Comparison of ENCODE assay signal across 8 cellular contexts in the genomic region with DNA sequence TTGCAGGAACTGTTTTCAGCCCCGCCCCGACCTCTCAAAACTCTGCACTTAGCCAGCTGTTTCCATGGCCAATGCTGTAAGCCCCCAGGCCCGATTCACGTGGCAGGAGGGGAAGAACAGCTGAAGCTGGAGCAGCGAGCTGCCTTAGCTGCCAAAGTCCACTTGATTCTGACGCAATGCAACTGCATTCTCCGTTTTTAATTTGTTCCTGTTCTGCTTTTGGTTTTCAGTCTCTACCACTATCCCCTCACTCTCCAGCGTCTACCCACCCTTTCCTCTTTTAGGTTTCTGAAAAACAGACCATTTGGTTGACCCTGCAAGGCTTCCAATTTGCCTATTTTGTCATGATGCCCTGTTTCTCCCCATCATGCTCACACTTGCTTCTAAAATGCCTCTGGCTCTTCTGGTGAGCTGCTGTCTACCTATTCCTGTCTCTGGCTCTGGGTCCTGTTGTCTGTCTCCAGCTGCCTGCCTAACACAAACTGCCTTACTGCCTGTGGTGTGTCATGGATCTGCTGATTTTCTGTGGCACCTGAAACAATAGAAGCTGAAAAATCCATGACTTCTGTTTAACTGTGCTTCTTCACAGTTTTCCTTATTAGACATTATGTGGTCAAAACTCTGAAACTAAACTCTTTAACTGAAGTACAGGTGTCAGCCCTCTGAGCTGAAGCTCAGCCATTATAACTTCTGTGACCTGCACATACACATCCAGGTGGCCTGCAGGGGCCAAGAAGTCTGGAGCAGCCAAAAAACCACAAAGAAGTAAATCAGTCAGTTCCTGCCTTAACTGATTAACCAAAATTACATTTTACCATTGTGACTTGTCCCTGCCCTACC.
DNase-seq lines count a peak whose midpoint lies in the region; ATAC-seq, FAIRE-seq and TF ChIP-seq lines count a peak whose summit lies in the region.

No MANE protein-coding gene starts in this region.

- CTCF ChIA-PET in GM12878 (lab: Yijun Ruan, JAX): interaction anchor here (1.0 to 2.8 kb wide), 3 partner anchors 20 to 188 kb away, joined by 3 to 13 read pairs (median 4); no protein-coding TSS in a partner anchor
- CTCF ChIA-PET in activated CD4-positive, alpha-beta T cell treated with anti-CD3 and anti-CD28 coated beads, Interleukin-2, amount 10 ng/mL, durations not matched to agents 7 days and 5 days (lab: Charles Lee): no interaction called here

- no peak for FAIRE-seq in GM12878 (lab: Jason Lieb, UNC)

- no peaks in the 10 kb centered on the region for H3K4me1 Mint-ChIP-seq in activated CD4-positive, alpha-beta T cell treated with anti-CD3 and anti-CD28 coated beads, Interleukin-2, amount 10 ng/mL, durations not matched to agents 7 days and 5 days

- TF ChIP-seq CTCF in GM12878 (IDR thresholded peaks at IDR 0.05 in 2 of 3, conservative IDR thresholded peaks at IDR 0.05 in 1 of 3; ENCODE audit: control insufficient read depth in 2 of 3, extremely low read depth in 1 of 3, insufficient read depth in 1 of 3, low read depth in 3 of 3, low read length in 3 of 3): no peak
- no peak for TF ChIP-seq CTCF in smooth muscle cell (IDR thresholded peaks at IDR 0.05; ENCODE audit: borderline replicate concordance, insufficient read depth, poor library complexity, severe bottlenecking)

- intact Hi-C loops in GM12878 (cut with micrococcal nuclease; ENCODE audit: unreplicated experiment): no loop called here

- no peak overlapping the region for H3K4me3 ChIP-seq in GM12878
- peak overlapping the region; percentile 10 for H3K4me3 ChIP-seq in smooth muscle cell

- no peak overlapping the region for H3K4me3 Mint-ChIP-seq in activated CD4-positive, alpha-beta T cell treated with anti-CD3 and anti-CD28 coated beads, Interleukin-2, amount 10 ng/mL, durations not matched to agents 7 days and 5 days

- in situ Hi-C loops in GM12878 (cut with MboI): no loop called here

- peak; percentile 73 for ATAC-seq in HG03064 (IDR thresholded peaks at IDR 0.05; ENCODE audit: low read depth, unreplicated experiment)
- peak; percentile 89 for ATAC-seq in GM12878

- WGBS in GM12878 (ENCODE audit: insufficient coverage, insufficient replicate concordance, low lambda C conversion rate, missing lambda C conversion rate): 8% methylated on average over 8 of the region's 8 CpGs
- WGBS in smooth muscle cell (ENCODE audit: low lambda C conversion rate): 28% methylated on average over 8 of the region's 8 CpGs

- POLR2A ChIA-PET in GM12878 (lab: Charles Lee): interaction anchor here (1.0 kb wide), 1 partner anchor 42 kb away, joined by 7 read pairs; no protein-coding TSS in a partner anchor
- POLR2A ChIA-PET in activated CD4-positive, alpha-beta T cell treated with anti-CD3 and anti-CD28 coated beads, Interleukin-2, amount 10 ng/mL, durations not matched to agents 7 days and 5 days (lab: Charles Lee): no interaction called here

- SMC1A ChIA-PET in GM12878 (lab: Charles Lee; ENCODE audit: uncharacterized antibody, unreplicated experiment): interaction anchor here (0.7 to 5.0 kb wide), 6 partner anchors 19 to 337 kb away, joined by 3 to 46 read pairs (median 4); no protein-coding TSS in a partner anchor

- H3K9me3 ChIP-seq in GM12878 (replicated peaks; ENCODE audit: control insufficient read depth, insufficient read depth, low read length) (no peaks in the 10 kb centered on the region; the same call in 2 of the 3 replicates), smooth muscle cell (replicated peaks; ENCODE audit: low read depth) (no peaks in the 10 kb centered on the region)

- no peak for TF ChIP-seq POLR2A in GM12878 (IDR thresholded peaks at IDR 0.05; ENCODE audit: low read depth, low read length)

- DNase-seq in NCI-H82 (lab: John Stamatoyannopoulos, UW): peak; percentile 1
- DNase-seq in NCI-H82 treated with DMSO at 0.1 percent for 48 hours (lab: John Stamatoyannopoulos, UW; ENCODE audit: unreplicated experiment): no peak
- peak; percentile 36 for DNase-seq in GM12878 (ENCODE audit: low read depth, low spot score)
- no peak for DNase-seq in smooth muscle cell (lab: John Stamatoyannopoulos, UW; ENCODE audit: unreplicated experiment)
- DNase-seq in activated CD4-positive, alpha-beta T cell treated with anti-CD3 and anti-CD28 coated beads, Interleukin-2, amount 10 ng/mL, durations not matched to agents 7 days and 5 days: no peak
- no peak for DNase-seq in AG20443 (ENCODE audit: low spot score)
- no peak for DNase-seq in foreskin melanocyte

- H3K27me3 ChIP-seq in GM12878 (replicated peaks in 1 of 2; ENCODE audit: control insufficient read depth in 2 of 2, insufficient read depth in 2 of 2, low read length in 1 of 2) (no peaks in the 10 kb centered on the region), smooth muscle cell (ENCODE audit: low read depth) (no peaks in the 10 kb centered on the region)

- H3K4me2 ChIP-seq in GM12878 (ENCODE audit: control insufficient read depth, insufficient read depth) (no peak overlapping the region; the same call in 1 of the 2 replicates), smooth muscle cell (peak overlapping the region; percentile 40)

- no peaks in the 10 kb centered on the region for H3K27me3 Mint-ChIP-seq in activated CD4-positive, alpha-beta T cell treated with anti-CD3 and anti-CD28 coated beads, Interleukin-2, amount 10 ng/mL, durations not matched to agents 7 days and 5 days

- peaks cover 9% of the 10 kb centered on the region for H3K9me3 Mint-ChIP-seq in activated CD4-positive, alpha-beta T cell treated with anti-CD3 and anti-CD28 coated beads, Interleukin-2, amount 10 ng/mL, durations not matched to agents 7 days and 5 days

- H4K20me1 ChIP-seq in GM12878 (ENCODE audit: control insufficient read depth, insufficient read depth) (no peaks in the 10 kb centered on the region), smooth muscle cell (ENCODE audit: low read depth) (no peaks in the 10 kb centered on the region)

- BruUV-seq in GM12878 (replicated peaks; lab: Mats Ljungman, UMichigan): no TSS peak

- H2AFZ ChIP-seq in GM12878 (ENCODE audit: control insufficient read depth, low read depth, low read length) (no peak overlapping the region), smooth muscle cell (ENCODE audit: low read depth) (no peak overlapping the region)

- H3K36me3 ChIP-seq in GM12878 (ENCODE audit: control insufficient read depth in 2 of 2, insufficient read depth in 2 of 2, low read length in 1 of 2): no peaks in the 10 kb centered on the region
- no peaks in the 10 kb centered on the region for H3K36me3 ChIP-seq in smooth muscle cell (ENCODE audit: low read depth)

- RAD21 ChIA-PET in GM12878 (lab: Charles Lee; ENCODE audit: unreplicated experiment): interaction anchor here (1.0 to 4.8 kb wide), 4 partner anchors 21 to 97 kb away, joined by 3 to 27 read pairs (median 8); no protein-coding TSS in a partner anchor

- H3K36me3 Mint-ChIP-seq in activated CD4-positive, alpha-beta T cell treated with anti-CD3 and anti-CD28 coated beads, Interleukin-2, amount 10 ng/mL, durations not matched to agents 7 days and 5 days (ENCODE audit: low read depth): no peaks in the 10 kb centered on the region

- no peak overlapping the region for H3K27ac Mint-ChIP-seq in activated CD4-positive, alpha-beta T cell treated with anti-CD3 and anti-CD28 coated beads, Interleukin-2, amount 10 ng/mL, durations not matched to agents 7 days and 5 days

- no peaks in the 10 kb centered on the region for H3K79me2 ChIP-seq in GM12878 (ENCODE audit: control insufficient read depth, insufficient read depth, low read length)
- no peaks in the 10 kb centered on the region for H3K79me2 ChIP-seq in smooth muscle cell (ENCODE audit: low read depth)

- H3K4me1 ChIP-seq in GM12878 (ENCODE audit: control insufficient read depth, insufficient read depth, low read length) (no peaks in the 10 kb centered on the region), smooth muscle cell (ENCODE audit: low read depth) (no peaks in the 10 kb centered on the region)

- no peak overlapping the region for H3K9ac ChIP-seq in GM12878 (ENCODE audit: control insufficient read depth, insufficient read depth, low read length)
- no peak overlapping the region for H3K9ac ChIP-seq in smooth muscle cell (ENCODE audit: low read depth)

- H3F3A ChIP-seq in smooth muscle cell (ENCODE audit: low read depth): no peaks in the 10 kb centered on the region

- peak; percentile 85 to 95; a peak in 3 of 4 replicates for TF ChIP-seq EP300 in GM12878 (IDR thresholded peaks at IDR 0.05; ENCODE audit: borderline replicate concordance in 1 of 2, control insufficient read depth in 1 of 2, low read depth in 2 of 2, low read length in 2 of 2)

- TF ChIP-seq RAD21 in GM12878 (IDR thresholded peaks at IDR 0.05; ENCODE audit: insufficient read depth, low read depth, low read length): no peak

- H3K27ac ChIP-seq in GM12878 (ENCODE audit: control insufficient read depth, insufficient read depth) (no peak overlapping the region), smooth muscle cell (ENCODE audit: low read depth) (no peak overlapping the region)

TF ChIP-seq in GM12878, 131 proteins besides CTCF, POLR2A, EP300 and RAD21 (continues in another document):
- TF ChIP-seq ASH2L (IDR thresholded peaks at IDR 0.05; ENCODE audit: borderline replicate concordance, low read depth) (no peak), IRF4 (IDR thresholded peaks at IDR 0.05; ENCODE audit: low read depth, low read length) (no peak), SRF (IDR thresholded peaks at IDR 0.05; ENCODE audit: low read depth in 2 of 2, low read length in 2 of 2) (no peak), CBX3 (IDR thresholded peaks at IDR 0.05; ENCODE audit: borderline replicate concordance, low read depth) (no peak)
- TF ChIP-seq, protein P1, sequence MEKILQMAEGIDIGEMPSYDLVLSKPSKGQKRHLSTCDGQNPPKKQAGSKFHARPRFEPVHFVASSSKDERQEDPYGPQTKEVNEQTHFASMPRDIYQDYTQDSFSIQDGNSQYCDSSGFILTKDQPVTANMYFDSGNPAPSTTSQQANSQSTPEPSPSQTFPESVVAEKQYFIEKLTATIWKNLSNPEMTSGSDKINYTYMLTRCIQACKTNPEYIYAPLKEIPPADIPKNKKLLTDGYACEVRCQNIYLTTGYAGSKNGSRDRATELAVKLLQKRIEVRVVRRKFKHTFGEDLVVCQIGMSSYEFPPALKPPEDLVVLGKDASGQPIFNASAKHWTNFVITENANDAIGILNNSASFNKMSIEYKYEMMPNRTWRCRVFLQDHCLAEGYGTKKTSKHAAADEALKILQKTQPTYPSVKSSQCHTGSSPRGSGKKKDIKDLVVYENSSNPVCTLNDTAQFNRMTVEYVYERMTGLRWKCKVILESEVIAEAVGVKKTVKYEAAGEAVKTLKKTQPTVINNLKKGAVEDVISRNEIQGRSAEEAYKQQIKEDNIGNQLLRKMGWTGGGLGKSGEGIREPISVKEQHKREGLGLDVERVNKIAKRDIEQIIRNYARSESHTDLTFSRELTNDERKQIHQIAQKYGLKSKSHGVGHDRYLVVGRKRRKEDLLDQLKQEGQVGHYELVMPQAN (conservative IDR thresholded peaks at IDR 0.05): 0 out of 2 replicates have a peak, but pooled peaks have one; percentile 8

Comparison
In these comparisons a context has a peak if more than half of its experiments do, and no peak if none do; other contexts are left out.
1. DNase-seq: peak in NCI-H82 (single experiment) and GM12878 (single experiment); none in NCI-H82 treated with DMSO at 0.1 percent for 48 hours (single experiment), smooth muscle cell (single experiment), activated CD4-positive, alpha-beta T cell treated with anti-CD3 and anti-CD28 coated beads, Interleukin-2, amount 10 ng/mL, durations not matched to agents 7 days and 5 days (single experiment), AG20443 (single experiment) and foreskin melanocyte (single experiment).